In the genomic region with DNA sequence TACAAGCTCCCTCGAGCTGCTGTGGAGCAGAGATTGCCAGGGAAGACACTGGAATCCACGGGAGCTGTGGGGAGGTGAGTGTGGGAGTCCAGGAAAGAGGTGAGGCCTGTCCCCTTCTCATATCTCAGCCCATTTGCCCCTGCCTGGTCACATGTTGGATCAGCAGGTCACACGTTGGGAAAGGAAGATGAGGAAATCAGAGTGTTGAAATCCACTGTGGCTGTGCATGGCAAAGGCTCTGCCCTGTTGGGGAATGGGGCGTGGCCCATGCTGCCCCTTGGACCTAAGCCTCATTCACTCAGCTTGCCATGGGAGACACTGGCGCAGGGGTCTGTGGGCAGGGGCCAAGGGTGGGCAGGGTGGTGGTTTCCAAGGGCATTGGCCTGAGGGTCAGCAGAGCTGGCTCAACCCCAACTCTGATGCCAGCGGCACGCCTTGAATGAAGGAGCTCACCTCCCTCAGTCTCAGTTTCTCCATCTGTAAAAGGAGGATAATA, we compare ENCODE assay signal across 1 cellular context.
TF ChIP-seq lines count a peak whose summit lies in the region.

No MANE protein-coding gene starts in this region.

TF ChIP-seq in HepG2, 621 proteins besides CTCF, POLR2A, EP300 and RAD21 (continued from another document and continues in another):
- peak; percentile 95 for TF ChIP-seq ZNF350 (CRISPR knock-in tag; IDR thresholded peaks at IDR 0.05; ENCODE audit: borderline replicate concordance, low read depth)
- peak; percentile 90 for TF ChIP-seq SAP130 (CRISPR knock-in tag; IDR thresholded peaks at IDR 0.05; ENCODE audit: low read depth)
- TF ChIP-seq, protein P1, sequence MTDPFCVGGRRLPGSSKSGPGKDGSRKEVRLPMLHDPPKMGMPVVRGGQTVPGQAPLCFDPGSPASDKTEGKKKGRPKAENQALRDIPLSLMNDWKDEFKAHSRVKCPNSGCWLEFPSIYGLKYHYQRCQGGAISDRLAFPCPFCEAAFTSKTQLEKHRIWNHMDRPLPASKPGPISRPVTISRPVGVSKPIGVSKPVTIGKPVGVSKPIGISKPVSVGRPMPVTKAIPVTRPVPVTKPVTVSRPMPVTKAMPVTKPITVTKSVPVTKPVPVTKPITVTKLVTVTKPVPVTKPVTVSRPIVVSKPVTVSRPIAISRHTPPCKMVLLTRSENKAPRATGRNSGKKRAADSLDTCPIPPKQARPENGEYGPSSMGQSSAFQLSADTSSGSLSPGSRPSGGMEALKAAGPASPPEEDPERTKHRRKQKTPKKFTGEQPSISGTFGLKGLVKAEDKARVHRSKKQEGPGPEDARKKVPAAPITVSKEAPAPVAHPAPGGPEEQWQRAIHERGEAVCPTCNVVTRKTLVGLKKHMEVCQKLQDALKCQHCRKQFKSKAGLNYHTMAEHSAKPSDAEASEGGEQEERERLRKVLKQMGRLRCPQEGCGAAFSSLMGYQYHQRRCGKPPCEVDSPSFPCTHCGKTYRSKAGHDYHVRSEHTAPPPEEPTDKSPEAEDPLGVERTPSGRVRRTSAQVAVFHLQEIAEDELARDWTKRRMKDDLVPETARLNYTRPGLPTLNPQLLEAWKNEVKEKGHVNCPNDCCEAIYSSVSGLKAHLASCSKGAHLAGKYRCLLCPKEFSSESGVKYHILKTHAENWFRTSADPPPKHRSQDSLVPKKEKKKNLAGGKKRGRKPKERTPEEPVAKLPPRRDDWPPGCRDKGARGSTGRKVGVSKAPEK (CRISPR knock-in tag; IDR thresholded peaks at IDR 0.05; ENCODE audit: borderline replicate concordance): peak; percentile 80; the same call in 1 of the 2 replicates
- TF ChIP-seq SAFB2 (CRISPR knock-in tag; IDR thresholded peaks at IDR 0.05; ENCODE audit: borderline replicate concordance, low read depth): 0 out of 2 replicates have a peak, but pooled peaks have one; percentile 42
- TF ChIP-seq FOSL2 (CRISPR knock-in tag; IDR thresholded peaks at IDR 0.05): peak; percentile 94
- peak; percentile 93 for TF ChIP-seq TEAD3 (CRISPR knock-in tag; optimal IDR thresholded peaks at IDR 0.05; ENCODE audit: borderline replicate concordance)
- no peak for TF ChIP-seq NPAS2 (CRISPR knock-in tag; IDR thresholded peaks at IDR 0.05; ENCODE audit: borderline replicate concordance)
- no peak for TF ChIP-seq ZNF333 (CRISPR knock-in tag; IDR thresholded peaks at IDR 0.05; ENCODE audit: borderline replicate concordance)
- peak; percentile 80 for TF ChIP-seq HDAC1 (CRISPR knock-in tag; IDR thresholded peaks at IDR 0.05)
- 0 out of 2 replicates have a peak, but pooled peaks have one; percentile 29 for TF ChIP-seq NFYB (CRISPR knock-in tag; IDR thresholded peaks at IDR 0.05)
- 0 out of 2 replicates have a peak, but pooled peaks have one; percentile 83 for TF ChIP-seq PRMT3 (CRISPR knock-in tag; IDR thresholded peaks at IDR 0.05; ENCODE audit: borderline replicate concordance, low read depth)
- TF ChIP-seq, protein P2, sequence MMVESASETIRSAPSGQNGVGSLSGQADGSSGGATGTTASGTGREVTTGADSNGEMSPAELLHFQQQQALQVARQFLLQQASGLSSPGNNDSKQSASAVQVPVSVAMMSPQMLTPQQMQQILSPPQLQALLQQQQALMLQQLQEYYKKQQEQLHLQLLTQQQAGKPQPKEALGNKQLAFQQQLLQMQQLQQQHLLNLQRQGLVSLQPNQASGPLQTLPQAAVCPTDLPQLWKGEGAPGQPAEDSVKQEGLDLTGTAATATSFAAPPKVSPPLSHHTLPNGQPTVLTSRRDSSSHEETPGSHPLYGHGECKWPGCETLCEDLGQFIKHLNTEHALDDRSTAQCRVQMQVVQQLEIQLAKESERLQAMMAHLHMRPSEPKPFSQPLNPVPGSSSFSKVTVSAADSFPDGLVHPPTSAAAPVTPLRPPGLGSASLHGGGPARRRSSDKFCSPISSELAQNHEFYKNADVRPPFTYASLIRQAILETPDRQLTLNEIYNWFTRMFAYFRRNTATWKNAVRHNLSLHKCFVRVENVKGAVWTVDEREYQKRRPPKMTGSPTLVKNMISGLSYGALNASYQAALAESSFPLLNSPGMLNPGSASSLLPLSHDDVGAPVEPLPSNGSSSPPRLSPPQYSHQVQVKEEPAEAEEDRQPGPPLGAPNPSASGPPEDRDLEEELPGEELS (CRISPR knock-in tag; IDR thresholded peaks at IDR 0.05): peak; percentile 91
- TF ChIP-seq ZIK1 (CRISPR knock-in tag; IDR thresholded peaks at IDR 0.05; ENCODE audit: borderline replicate concordance, low read depth): peak; percentile 85; the same call in 1 of the 2 replicates
- TF ChIP-seq ZNF546 (CRISPR knock-in tag; conservative IDR thresholded peaks at IDR 0.05): 0 out of 2 replicates have a peak, but pooled peaks have one; percentile 45
- TF ChIP-seq, protein P3, sequence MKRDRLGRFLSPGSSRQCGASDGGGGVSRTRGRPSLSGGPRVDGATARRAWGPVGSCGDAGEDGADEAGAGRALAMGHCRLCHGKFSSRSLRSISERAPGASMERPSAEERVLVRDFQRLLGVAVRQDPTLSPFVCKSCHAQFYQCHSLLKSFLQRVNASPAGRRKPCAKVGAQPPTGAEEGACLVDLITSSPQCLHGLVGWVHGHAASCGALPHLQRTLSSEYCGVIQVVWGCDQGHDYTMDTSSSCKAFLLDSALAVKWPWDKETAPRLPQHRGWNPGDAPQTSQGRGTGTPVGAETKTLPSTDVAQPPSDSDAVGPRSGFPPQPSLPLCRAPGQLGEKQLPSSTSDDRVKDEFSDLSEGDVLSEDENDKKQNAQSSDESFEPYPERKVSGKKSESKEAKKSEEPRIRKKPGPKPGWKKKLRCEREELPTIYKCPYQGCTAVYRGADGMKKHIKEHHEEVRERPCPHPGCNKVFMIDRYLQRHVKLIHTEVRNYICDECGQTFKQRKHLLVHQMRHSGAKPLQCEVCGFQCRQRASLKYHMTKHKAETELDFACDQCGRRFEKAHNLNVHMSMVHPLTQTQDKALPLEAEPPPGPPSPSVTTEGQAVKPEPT (CRISPR knock-in tag; IDR thresholded peaks at IDR 0.05; ENCODE audit: low read depth): peak; percentile 71; the same call in 1 of the 2 replicates
- TF ChIP-seq SP5 (CRISPR knock-in tag; IDR thresholded peaks at IDR 0.05; ENCODE audit: borderline replicate concordance, low read depth): peak; percentile 99
- TF ChIP-seq ESRRA (CRISPR knock-in tag; IDR thresholded peaks at IDR 0.05; ENCODE audit: low read depth): peak; percentile 84
- 0 out of 2 replicates have a peak, but pooled peaks have one; percentile 47 for TF ChIP-seq ZNF329 (CRISPR knock-in tag; IDR thresholded peaks at IDR 0.05; ENCODE audit: low read depth)
- peak; percentile 80 for TF ChIP-seq PPARG (CRISPR knock-in tag; conservative IDR thresholded peaks at IDR 0.05)
- TF ChIP-seq, protein P4, sequence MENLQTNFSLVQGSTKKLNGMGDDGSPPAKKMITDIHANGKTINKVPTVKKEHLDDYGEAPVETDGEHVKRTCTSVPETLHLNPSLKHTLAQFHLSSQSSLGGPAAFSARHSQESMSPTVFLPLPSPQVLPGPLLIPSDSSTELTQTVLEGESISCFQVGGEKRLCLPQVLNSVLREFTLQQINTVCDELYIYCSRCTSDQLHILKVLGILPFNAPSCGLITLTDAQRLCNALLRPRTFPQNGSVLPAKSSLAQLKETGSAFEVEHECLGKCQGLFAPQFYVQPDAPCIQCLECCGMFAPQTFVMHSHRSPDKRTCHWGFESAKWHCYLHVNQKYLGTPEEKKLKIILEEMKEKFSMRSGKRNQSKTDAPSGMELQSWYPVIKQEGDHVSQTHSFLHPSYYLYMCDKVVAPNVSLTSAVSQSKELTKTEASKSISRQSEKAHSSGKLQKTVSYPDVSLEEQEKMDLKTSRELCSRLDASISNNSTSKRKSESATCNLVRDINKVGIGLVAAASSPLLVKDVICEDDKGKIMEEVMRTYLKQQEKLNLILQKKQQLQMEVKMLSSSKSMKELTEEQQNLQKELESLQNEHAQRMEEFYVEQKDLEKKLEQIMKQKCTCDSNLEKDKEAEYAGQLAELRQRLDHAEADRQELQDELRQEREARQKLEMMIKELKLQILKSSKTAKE (CRISPR knock-in tag; IDR thresholded peaks at IDR 0.05; ENCODE audit: borderline replicate concordance): peak; percentile 69; the same call in 1 of the 2 replicates
- TF ChIP-seq, protein P5, sequence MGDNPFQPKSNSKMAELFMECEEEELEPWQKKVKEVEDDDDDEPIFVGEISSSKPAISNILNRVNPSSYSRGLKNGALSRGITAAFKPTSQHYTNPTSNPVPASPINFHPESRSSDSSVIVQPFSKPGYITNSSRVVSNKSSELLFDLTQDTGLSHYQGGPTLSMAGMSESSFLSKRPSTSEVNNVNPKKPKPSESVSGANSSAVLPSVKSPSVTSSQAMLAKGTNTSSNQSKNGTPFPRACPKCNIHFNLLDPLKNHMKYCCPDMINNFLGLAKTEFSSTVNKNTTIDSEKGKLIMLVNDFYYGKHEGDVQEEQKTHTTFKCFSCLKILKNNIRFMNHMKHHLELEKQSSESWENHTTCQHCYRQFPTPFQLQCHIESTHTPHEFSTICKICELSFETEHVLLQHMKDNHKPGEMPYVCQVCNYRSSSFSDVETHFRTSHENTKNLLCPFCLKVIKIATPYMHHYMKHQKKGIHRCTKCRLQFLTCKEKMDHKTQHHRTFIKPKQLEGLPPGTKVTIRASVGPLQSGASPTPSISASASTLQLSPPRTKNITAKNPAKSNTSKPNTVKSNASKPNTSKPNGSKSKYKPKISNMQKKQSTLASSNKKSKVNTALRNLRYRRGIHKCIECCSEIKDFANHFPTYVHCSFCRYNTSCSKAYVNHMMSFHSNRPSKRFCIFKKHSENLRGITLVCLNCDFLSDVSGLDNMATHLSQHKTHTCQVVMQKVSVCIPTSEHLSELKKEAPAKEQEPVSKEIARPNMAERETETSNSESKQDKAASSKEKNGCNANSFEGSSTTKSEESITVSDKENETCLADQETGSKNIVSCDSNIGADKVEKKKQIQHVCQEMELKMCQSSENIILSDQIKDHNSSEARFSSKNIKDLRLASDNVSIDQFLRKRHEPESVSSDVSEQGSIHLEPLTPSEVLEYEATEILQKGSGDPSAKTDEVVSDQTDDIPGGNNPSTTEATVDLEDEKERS (CRISPR knock-in tag; IDR thresholded peaks at IDR 0.05): peak; percentile 96
- TF ChIP-seq SMC3 (IDR thresholded peaks at IDR 0.05; ENCODE audit: low read length): no peak; the same call in none of the 2 replicates
- peak; percentile 50; the same call in 1 of the 2 replicates for TF ChIP-seq ZFP82 (CRISPR knock-in tag; IDR thresholded peaks at IDR 0.05; ENCODE audit: borderline replicate concordance)
- TF ChIP-seq, protein P6, sequence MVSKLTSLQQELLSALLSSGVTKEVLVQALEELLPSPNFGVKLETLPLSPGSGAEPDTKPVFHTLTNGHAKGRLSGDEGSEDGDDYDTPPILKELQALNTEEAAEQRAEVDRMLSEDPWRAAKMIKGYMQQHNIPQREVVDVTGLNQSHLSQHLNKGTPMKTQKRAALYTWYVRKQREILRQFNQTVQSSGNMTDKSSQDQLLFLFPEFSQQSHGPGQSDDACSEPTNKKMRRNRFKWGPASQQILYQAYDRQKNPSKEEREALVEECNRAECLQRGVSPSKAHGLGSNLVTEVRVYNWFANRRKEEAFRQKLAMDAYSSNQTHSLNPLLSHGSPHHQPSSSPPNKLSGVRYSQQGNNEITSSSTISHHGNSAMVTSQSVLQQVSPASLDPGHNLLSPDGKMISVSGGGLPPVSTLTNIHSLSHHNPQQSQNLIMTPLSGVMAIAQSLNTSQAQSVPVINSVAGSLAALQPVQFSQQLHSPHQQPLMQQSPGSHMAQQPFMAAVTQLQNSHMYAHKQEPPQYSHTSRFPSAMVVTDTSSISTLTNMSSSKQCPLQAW (CRISPR knock-in tag; IDR thresholded peaks at IDR 0.05): peak; percentile 53; the same call in 1 of the 2 replicates
- TF ChIP-seq, protein P7, sequence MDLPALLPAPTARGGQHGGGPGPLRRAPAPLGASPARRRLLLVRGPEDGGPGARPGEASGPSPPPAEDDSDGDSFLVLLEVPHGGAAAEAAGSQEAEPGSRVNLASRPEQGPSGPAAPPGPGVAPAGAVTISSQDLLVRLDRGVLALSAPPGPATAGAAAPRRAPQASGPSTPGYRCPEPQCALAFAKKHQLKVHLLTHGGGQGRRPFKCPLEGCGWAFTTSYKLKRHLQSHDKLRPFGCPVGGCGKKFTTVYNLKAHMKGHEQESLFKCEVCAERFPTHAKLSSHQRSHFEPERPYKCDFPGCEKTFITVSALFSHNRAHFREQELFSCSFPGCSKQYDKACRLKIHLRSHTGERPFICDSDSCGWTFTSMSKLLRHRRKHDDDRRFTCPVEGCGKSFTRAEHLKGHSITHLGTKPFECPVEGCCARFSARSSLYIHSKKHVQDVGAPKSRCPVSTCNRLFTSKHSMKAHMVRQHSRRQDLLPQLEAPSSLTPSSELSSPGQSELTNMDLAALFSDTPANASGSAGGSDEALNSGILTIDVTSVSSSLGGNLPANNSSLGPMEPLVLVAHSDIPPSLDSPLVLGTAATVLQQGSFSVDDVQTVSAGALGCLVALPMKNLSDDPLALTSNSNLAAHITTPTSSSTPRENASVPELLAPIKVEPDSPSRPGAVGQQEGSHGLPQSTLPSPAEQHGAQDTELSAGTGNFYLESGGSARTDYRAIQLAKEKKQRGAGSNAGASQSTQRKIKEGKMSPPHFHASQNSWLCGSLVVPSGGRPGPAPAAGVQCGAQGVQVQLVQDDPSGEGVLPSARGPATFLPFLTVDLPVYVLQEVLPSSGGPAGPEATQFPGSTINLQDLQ (CRISPR knock-in tag; IDR thresholded peaks at IDR 0.05): peak; percentile 84; the same call in 1 of the 2 replicates
- TF ChIP-seq, protein P8, sequence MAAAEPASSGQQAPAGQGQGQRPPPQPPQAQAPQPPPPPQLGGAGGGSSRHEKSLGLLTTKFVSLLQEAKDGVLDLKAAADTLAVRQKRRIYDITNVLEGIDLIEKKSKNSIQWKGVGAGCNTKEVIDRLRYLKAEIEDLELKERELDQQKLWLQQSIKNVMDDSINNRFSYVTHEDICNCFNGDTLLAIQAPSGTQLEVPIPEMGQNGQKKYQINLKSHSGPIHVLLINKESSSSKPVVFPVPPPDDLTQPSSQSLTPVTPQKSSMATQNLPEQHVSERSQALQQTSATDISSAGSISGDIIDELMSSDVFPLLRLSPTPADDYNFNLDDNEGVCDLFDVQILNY (CRISPR knock-in tag; conservative IDR thresholded peaks at IDR 0.05): no peak
- peak; percentile 70; the same call in 1 of the 2 replicates for TF ChIP-seq GFI1 (CRISPR knock-in tag; IDR thresholded peaks at IDR 0.05; ENCODE audit: borderline replicate concordance)
- peak; percentile 63 to 89; a peak in 3 of 4 replicates for TF ChIP-seq NR2F1 (CRISPR knock-in tag; IDR thresholded peaks at IDR 0.05)
- TF ChIP-seq, protein P9, sequence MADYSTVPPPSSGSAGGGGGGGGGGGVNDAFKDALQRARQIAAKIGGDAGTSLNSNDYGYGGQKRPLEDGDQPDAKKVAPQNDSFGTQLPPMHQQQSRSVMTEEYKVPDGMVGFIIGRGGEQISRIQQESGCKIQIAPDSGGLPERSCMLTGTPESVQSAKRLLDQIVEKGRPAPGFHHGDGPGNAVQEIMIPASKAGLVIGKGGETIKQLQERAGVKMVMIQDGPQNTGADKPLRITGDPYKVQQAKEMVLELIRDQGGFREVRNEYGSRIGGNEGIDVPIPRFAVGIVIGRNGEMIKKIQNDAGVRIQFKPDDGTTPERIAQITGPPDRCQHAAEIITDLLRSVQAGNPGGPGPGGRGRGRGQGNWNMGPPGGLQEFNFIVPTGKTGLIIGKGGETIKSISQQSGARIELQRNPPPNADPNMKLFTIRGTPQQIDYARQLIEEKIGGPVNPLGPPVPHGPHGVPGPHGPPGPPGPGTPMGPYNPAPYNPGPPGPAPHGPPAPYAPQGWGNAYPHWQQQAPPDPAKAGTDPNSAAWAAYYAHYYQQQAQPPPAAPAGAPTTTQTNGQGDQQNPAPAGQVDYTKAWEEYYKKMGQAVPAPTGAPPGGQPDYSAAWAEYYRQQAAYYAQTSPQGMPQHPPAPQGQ (CRISPR knock-in tag; IDR thresholded peaks at IDR 0.05; ENCODE audit: borderline replicate concordance): peak; percentile 88; the same call in 1 of the 2 replicates
- peak; percentile 57; the same call in 1 of the 2 replicates for TF ChIP-seq JUND (CRISPR knock-in tag; IDR thresholded peaks at IDR 0.05)
- peak; percentile 35; the same call in 1 of the 2 replicates for TF ChIP-seq MEF2D (CRISPR knock-in tag; IDR thresholded peaks at IDR 0.05)
